Comparison of ENCODE assay signal across 1 cellular context in the genomic region with DNA sequence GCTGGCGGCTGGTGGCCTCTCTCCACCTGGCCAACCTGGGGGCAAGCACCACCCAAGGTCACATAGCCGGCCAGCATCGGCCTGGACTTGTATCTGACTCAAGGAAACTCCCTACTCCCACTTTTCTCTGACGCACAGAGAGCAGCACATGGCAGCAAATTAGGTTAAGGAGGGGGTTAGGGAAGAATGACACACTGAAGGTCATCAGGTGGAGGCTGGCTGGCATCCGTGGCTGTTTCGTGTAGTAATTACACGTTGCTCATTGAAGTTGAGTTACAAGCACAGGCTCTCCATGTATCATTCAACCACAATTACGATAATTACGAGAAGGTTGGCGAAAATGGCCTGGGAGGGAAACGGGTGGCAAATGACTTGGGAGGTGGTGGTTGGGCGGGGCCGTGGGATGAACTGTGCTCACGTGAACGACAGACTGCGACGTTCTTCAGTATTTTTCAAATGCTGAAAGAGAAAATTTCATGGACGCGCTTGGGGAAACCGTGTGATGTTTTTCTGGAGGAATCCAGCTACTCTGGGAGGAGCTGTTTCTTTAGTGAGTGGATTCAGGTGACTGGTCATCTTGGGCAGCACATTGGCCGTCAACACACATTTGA.
TF ChIP-seq lines count a peak whose summit lies in the region.

No MANE protein-coding gene starts in this region.

TF ChIP-seq in K562, 482 proteins besides CTCF, POLR2A, EP300 and RAD21:
- TF ChIP-seq, protein P1, sequence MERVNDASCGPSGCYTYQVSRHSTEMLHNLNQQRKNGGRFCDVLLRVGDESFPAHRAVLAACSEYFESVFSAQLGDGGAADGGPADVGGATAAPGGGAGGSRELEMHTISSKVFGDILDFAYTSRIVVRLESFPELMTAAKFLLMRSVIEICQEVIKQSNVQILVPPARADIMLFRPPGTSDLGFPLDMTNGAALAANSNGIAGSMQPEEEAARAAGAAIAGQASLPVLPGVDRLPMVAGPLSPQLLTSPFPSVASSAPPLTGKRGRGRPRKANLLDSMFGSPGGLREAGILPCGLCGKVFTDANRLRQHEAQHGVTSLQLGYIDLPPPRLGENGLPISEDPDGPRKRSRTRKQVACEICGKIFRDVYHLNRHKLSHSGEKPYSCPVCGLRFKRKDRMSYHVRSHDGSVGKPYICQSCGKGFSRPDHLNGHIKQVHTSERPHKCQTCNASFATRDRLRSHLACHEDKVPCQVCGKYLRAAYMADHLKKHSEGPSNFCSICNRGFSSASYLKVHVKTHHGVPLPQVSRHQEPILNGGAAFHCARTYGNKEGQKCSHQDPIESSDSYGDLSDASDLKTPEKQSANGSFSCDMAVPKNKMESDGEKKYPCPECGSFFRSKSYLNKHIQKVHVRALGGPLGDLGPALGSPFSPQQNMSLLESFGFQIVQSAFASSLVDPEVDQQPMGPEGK (CRISPR knock-in tag; IDR thresholded peaks at IDR 0.05; ENCODE audit: borderline replicate concordance), result no peak
- TF ChIP-seq, protein P2, sequence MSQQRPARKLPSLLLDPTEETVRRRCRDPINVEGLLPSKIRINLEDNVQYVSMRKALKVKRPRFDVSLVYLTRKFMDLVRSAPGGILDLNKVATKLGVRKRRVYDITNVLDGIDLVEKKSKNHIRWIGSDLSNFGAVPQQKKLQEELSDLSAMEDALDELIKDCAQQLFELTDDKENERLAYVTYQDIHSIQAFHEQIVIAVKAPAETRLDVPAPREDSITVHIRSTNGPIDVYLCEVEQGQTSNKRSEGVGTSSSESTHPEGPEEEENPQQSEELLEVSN (IDR thresholded peaks at IDR 0.05; ENCODE audit: borderline replicate concordance in 1 of 2, extremely low read depth in 1 of 2, insufficient read depth in 1 of 2, insufficient read length in 1 of 2, low read depth in 1 of 2, low read length in 1 of 2, poor library complexity in 1 of 2, severe bottlenecking in 1 of 2), result peak in 1 of 2 experiments; percentile 34
